ENCODE assay signal across 8 cellular contexts in genomic region chr12:107610030-107610859, GRCh38.
A peak's percentile ranks its signal among the peaks of the same experiment; 100 is the strongest.
DNase-seq lines count a peak whose midpoint lies in the region; ATAC-seq and TF ChIP-seq lines count a peak whose summit lies in the region.

No MANE protein-coding gene starts in this region.

- CTCF ChIA-PET in BJ (lab: Yijun Ruan, JAX): interaction anchor here (0.9 to 10.0 kb wide), 12 partner anchors 9 to 499 kb away, joined by 3 to 341 read pairs (median 4); no protein-coding TSS in a partner anchor

- POLR2A ChIA-PET in BJ (lab: Charles Lee): no interaction called here

- H3K4me2 ChIP-seq in OCI-LY3 (ENCODE audit: low read length): no peak overlapping the region
- no peak overlapping the region for H3K4me2 ChIP-seq in osteoblast (ENCODE audit: insufficient read depth, low read length)

- H4K20me1 ChIP-seq in OCI-LY3 (ENCODE audit: insufficient read depth, low read length): no peaks in the 10 kb centered on the region
- H4K20me1 ChIP-seq in osteoblast (ENCODE audit: insufficient read depth, low read length): no peaks in the 10 kb centered on the region

- no peak for ATAC-seq in aorta (ENCODE audit: low FRiP score)

- no peaks in the 10 kb centered on the region for H3K36me3 ChIP-seq in BJ (ENCODE audit: control insufficient read depth, insufficient read depth, low read length)
- no peaks in the 10 kb centered on the region for H3K36me3 ChIP-seq in OCI-LY3 (replicated peaks; ENCODE audit: low read depth, low read length)
- no peaks in the 10 kb centered on the region for H3K36me3 ChIP-seq in osteoblast (ENCODE audit: insufficient read depth, low read length)
- no peaks in the 10 kb centered on the region for H3K36me3 ChIP-seq in aorta (ENCODE audit: control insufficient read depth in 1 of 2, insufficient read depth in 2 of 2, low read length in 1 of 2)

- H3K4me1 ChIP-seq in OCI-LY3 (ENCODE audit: low read length): no peaks in the 10 kb centered on the region
- no peaks in the 10 kb centered on the region for H3K4me1 ChIP-seq in osteoblast (ENCODE audit: insufficient read depth, low read length)
- H3K4me1 ChIP-seq in aorta (ENCODE audit: control insufficient read depth in 1 of 2, insufficient read depth in 2 of 2, low read length in 2 of 2): no peaks in the 10 kb centered on the region

- H3K79me2 ChIP-seq in OCI-LY3 (ENCODE audit: low read length): no peaks in the 10 kb centered on the region
- H3K79me2 ChIP-seq in osteoblast (ENCODE audit: insufficient read depth, low read length): no peaks in the 10 kb centered on the region

- intact Hi-C loops in aorta (cut with DNase I): no loop called here

- no peak overlapping the region for H3K9ac ChIP-seq in OCI-LY3 (ENCODE audit: low read length)

- WGBS in aorta, 2 donors: 43 to 46% methylated on average over 20 of the region's 20 CpGs

- DNase-seq in BJ (ENCODE audit: low read depth) (no peak), GM19240 (ENCODE audit: insufficient read length, low spot score) (peak; percentile 13), epithelial cell of esophagus (ENCODE audit: low read depth) (peak; percentile 52), osteoblast (ENCODE audit: insufficient read length, low spot score, missing footprints) (no peak), aorta (no peak), coronary artery (ENCODE audit: low spot score) (no peak)
- DNase-seq in activated CD4-positive, CD25-positive, alpha-beta regulatory T cell treated with anti-CD3 and anti-CD28 coated beads, Interleukin-2, amount 50 U/mL, for 72 hours: no peak

- H3K9me3 ChIP-seq in OCI-LY3 (ENCODE audit: insufficient read depth, low read length) (no peaks in the 10 kb centered on the region), osteoblast (ENCODE audit: low read depth, low read length) (no peaks in the 10 kb centered on the region), aorta (ENCODE audit: control insufficient read depth, low read length) (no peaks in the 10 kb centered on the region)

- H3K4me3 ChIP-seq in BJ (ENCODE audit: low read depth, low read length) (no peak overlapping the region), OCI-LY3 (ENCODE audit: low read length) (no peak overlapping the region), epithelial cell of esophagus (ENCODE audit: low read length) (no peak overlapping the region), osteoblast (ENCODE audit: insufficient read depth, low read length) (no peak overlapping the region), aorta (ENCODE audit: low read length in 2 of 2) (no peak overlapping the region), coronary artery (no peak overlapping the region)

- peak; percentile 79 for TF ChIP-seq CTCF in BJ (IDR thresholded peaks at IDR 0.05; ENCODE audit: insufficient read depth, low read depth, low read length)
- peak; percentile 70 for TF ChIP-seq CTCF in OCI-LY3 (IDR thresholded peaks at IDR 0.05; ENCODE audit: low read depth, low read length)
- peak; percentile 75 for TF ChIP-seq CTCF in epithelial cell of esophagus (IDR thresholded peaks at IDR 0.05; ENCODE audit: insufficient read depth, low read depth, low read length, missing control alignments)
- peak; percentile 86 for TF ChIP-seq CTCF in osteoblast (IDR thresholded peaks at IDR 0.05; ENCODE audit: extremely low read depth, low read depth, low read length)
- TF ChIP-seq CTCF in coronary artery (IDR thresholded peaks at IDR 0.05): no peak

- H3K27ac ChIP-seq in OCI-LY3 (ENCODE audit: low read length) (no peak overlapping the region), osteoblast (ENCODE audit: low read depth, low read length) (no peak overlapping the region), aorta (ENCODE audit: low read depth in 1 of 2, low read length in 2 of 2) (no peak overlapping the region), coronary artery (no peak overlapping the region)

- H2AFZ ChIP-seq in OCI-LY3 (ENCODE audit: low read depth, low read length): no peak overlapping the region
- no peak overlapping the region for H2AFZ ChIP-seq in osteoblast (ENCODE audit: low read length)

- no peaks in the 10 kb centered on the region for H3K27me3 ChIP-seq in BJ (ENCODE audit: control insufficient read depth, insufficient read depth, low read length)
- peaks cover 9% of the 10 kb centered on the region; the same call in 1 of the 2 replicates for H3K27me3 ChIP-seq in OCI-LY3 (ENCODE audit: low read depth, low read length)
- H3K27me3 ChIP-seq in osteoblast (ENCODE audit: insufficient read depth, low read length): no peaks in the 10 kb centered on the region
- H3K27me3 ChIP-seq in aorta (ENCODE audit: control insufficient read depth in 1 of 2, insufficient read depth in 2 of 2, low read length in 1 of 2): no peaks in the 10 kb centered on the region

Comparison
In these comparisons a context has a peak if more than half of its experiments do, and no peak if none do; other contexts are left out.
1. DNase-seq: peak in GM19240 (single experiment) and epithelial cell of esophagus (single experiment); none in BJ (single experiment), osteoblast (single experiment), aorta (0 of 2), coronary artery (single experiment) and activated CD4-positive, CD25-positive, alpha-beta regulatory T cell treated with anti-CD3 and anti-CD28 coated beads, Interleukin-2, amount 50 U/mL, for 72 hours (single experiment).